ENCODE assay signal across 8 cellular contexts in the genomic region with DNA sequence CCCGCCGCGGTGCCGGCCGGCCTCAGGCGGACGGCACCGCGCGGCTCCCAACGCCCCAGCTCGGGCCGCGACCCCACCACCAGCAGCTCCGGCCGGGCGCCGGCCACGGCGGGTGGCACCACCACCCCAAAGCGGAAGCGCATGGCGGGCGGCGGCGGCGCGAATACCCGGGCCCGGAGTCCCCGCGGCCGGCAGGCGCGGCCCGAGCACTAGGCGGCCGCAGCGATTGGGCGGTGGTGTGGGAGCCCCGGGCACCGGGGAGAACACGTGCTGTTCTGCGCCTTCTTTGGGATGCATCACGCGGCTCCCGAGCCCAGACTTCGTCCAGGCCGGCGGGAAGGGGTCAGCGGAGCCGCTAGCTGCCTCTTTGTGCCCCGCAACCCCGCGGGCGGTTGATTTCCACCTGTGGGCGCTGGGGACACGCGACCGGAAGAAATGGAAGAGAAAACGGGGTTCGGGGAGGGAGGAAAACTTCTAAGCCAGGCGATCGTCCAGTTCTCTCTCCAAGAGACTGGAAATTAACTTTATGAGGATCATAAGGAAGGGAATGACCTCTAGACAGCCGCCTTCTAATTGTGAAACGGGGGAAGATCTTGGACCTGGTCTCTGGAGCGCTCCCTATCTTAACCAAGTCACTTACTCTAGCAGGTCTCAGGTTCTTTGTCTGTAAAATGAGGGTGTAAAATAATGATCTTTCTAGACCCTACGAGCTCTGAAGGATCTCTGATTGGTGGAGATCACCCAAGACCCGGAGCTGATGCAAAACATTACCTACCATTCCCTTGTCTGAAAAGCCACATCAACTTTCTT. TPM values are rescaled to one million over a fixed set of nuclear protein-coding genes. Genes with fewer than 3 reads are reported as not detected.
DNase-seq lines count a peak whose midpoint lies in the region; ATAC-seq and TF ChIP-seq lines count a peak whose summit lies in the region.

A gene (minus strand): TSS at position 165 of the 810 bp plus-strand sequence. CDS start 22 bp downstream, at position 143.

- H3K4me3 ChIP-seq in RWPE2 (ENCODE audit: severe bottlenecking) (peak within 1 kb of the TSS; percentile 67), neuron (ENCODE audit: low read length) (peak within 1 kb of the TSS; percentile 74)

- peak within 1 kb of the TSS; percentile 88 for H2AFZ ChIP-seq in neuron (ENCODE audit: low read depth, low read length)

- ATAC-seq in GM21576 (IDR thresholded peaks at IDR 0.05; ENCODE audit: unreplicated experiment) (peak; percentile 76), RWPE2 (ENCODE audit: low read depth) (peak; percentile 69), foreskin keratinocyte (peak; percentile 88)

- H3K27ac ChIP-seq in RWPE2 (ENCODE audit: poor library complexity, severe bottlenecking): peak within 1 kb of the TSS; percentile 90
- H3K27ac ChIP-seq in foreskin keratinocyte: peak within 1 kb of the TSS; percentile 93

- peaks cover 0 to 5% (median 3%) of the 10 kb centered on the region in 3 donors for H3K9me3 Mint-ChIP-seq in IgD-negative memory B cell

- no peaks in the 10 kb centered on the region for H3K9me3 ChIP-seq in RWPE2 (ENCODE audit: severe bottlenecking)
- H3K9me3 ChIP-seq in neuron (ENCODE audit: low read length): no peaks in the 10 kb centered on the region

- H3K27me3 ChIP-seq in RWPE2 (ENCODE audit: insufficient read depth, poor library complexity, severe bottlenecking): no peaks in the 10 kb centered on the region
- H3K27me3 ChIP-seq in foreskin keratinocyte: no peaks in the 10 kb centered on the region
- H3K27me3 ChIP-seq in neuron (ENCODE audit: insufficient read depth, low read length): no peaks in the 10 kb centered on the region

- H3K27ac Mint-ChIP-seq in IgD-negative memory B cell: peak within 1 kb of the TSS; percentile 98 to 99 (median 99)

- H3K4me1 ChIP-seq in RWPE2 (ENCODE audit: insufficient read depth, poor library complexity, severe bottlenecking): peaks cover 14% of the 10 kb centered on the region
- peaks cover 10% of the 10 kb centered on the region for H3K4me1 ChIP-seq in foreskin keratinocyte
- H3K4me1 ChIP-seq in neuron (ENCODE audit: insufficient read depth, low read length): peaks cover 13% of the 10 kb centered on the region

- H3K36me3 Mint-ChIP-seq in IgD-negative memory B cell: no peaks in the 10 kb centered on the region

- H3K36me3 ChIP-seq in RWPE2 (ENCODE audit: low read depth) (no peaks in the 10 kb centered on the region), neuron (ENCODE audit: insufficient read depth, low read length) (no peaks in the 10 kb centered on the region)

- H3K27me3 Mint-ChIP-seq in IgD-negative memory B cell: no peaks in the 10 kb centered on the region

- H3K4me3 Mint-ChIP-seq in IgD-negative memory B cell: peak within 1 kb of the TSS; percentile 98 to 99 (median 98)

- DNase-seq in Daoy (ENCODE audit: low read depth): peak; percentile 94
- DNase-seq in RWPE2 (ENCODE audit: low spot score): peak; percentile 81
- peak; percentile 41 for DNase-seq in activated gamma-delta T cell (lab: John Stamatoyannopoulos, UW)
- peak in 1 of 2 donors; percentile 62 for DNase-seq in foreskin keratinocyte
- peak; percentile 70 for DNase-seq in superior temporal gyrus (ENCODE audit: extremely low spot score)

- H3K4me1 Mint-ChIP-seq in IgD-negative memory B cell: peaks cover 8 to 17% (median 9%) of the 10 kb centered on the region in 3 donors

- TF ChIP-seq CTCF in RWPE2 (IDR thresholded peaks at IDR 0.05; ENCODE audit: poor library complexity, severe bottlenecking) (peak; percentile 14), foreskin keratinocyte (conservative IDR thresholded peaks at IDR 0.05) (peak; percentile 14)

RNA-seq across cellular contexts. Expression of the gene that starts here (rescaled TPM):
- total RNA-seq in Daoy (2014; rRNA removed; shearing (Covaris generic)): 10.7 and 16.8 TPM in 2 replicates
- polyA plus RNA-seq in IgD-negative memory B cell (7.0 TPM), foreskin keratinocyte (1.2 and 1.6 TPM in 2 replicates)
- total RNA-seq in foreskin keratinocyte: 2.2 and 2.4 TPM in 2 replicates
